Comparison of ENCODE assay signal across 1 cellular context in the genomic region with DNA sequence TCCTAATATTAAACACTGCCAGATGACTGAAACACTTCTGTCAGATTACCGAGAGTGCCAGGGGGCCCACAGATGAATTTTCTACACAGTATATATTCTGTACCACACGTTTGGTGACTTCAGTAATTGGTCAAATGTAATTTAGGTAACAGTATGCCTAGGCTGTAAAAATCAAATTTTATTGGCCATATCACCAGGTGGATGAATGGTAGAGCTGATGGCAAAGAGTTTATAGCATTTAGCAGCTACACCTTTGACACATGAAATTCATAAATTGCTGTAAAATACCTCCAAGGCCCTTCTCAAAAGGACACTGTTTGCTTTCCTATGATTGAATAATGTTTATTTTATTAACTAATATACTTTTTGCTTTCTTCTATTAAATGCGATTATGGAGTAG.
A peak's percentile ranks its signal among the peaks of the same experiment; 100 is the strongest.
TF ChIP-seq lines count a peak whose summit lies in the region.

No MANE protein-coding gene starts in this region.

TF ChIP-seq in HEK293, 187 proteins besides CTCF, POLR2A, EP300 and RAD21 (continued from another document):
- peak; percentile 72 for TF ChIP-seq PRDM6 (tag by site-specific recombination; IDR thresholded peaks at IDR 0.05)
- TF ChIP-seq SCRT1 (tag by site-specific recombination; IDR thresholded peaks at IDR 0.05; ENCODE audit: borderline replicate concordance): 0 out of 2 replicates have a peak, but pooled peaks have one; percentile 11
- TF ChIP-seq FEZF1 (tag by site-specific recombination; IDR thresholded peaks at IDR 0.05): peak; percentile 43
